Comparison of ENCODE assay signal across 5 cellular contexts in genomic region chr14:22918519-22918808, GRCh38.
DNase-seq lines count a peak whose midpoint lies in the region; ATAC-seq and TF ChIP-seq lines count a peak whose summit lies in the region.

No MANE protein-coding gene starts in this region.

- TF ChIP-seq POLR2A in GM18505 (IDR thresholded peaks at IDR 0.05; ENCODE audit: borderline replicate concordance, extremely low read depth, insufficient read depth, insufficient read length), result no peak

- no peak for DNase-seq in adipocyte (ENCODE audit: low read depth)
- DNase-seq in NCI-H2081 (lab: John Stamatoyannopoulos, UW), result no peak

- H3K4me3 ChIP-seq in adipocyte (ENCODE audit: low read length), result peak overlapping the region; percentile 97
- peak overlapping the region; percentile 89 to 99 for H3K4me3 ChIP-seq in mucosa of rectum (ENCODE audit: low read length in 2 of 2)

- H3K9me3 ChIP-seq in adipocyte (ENCODE audit: control insufficient read depth, low read length) (no peaks in the 10 kb centered on the region), mucosa of rectum (ENCODE audit: control insufficient read depth in 2 of 2, low read length in 2 of 2) (no peaks in the 10 kb centered on the region)

- H3K9ac ChIP-seq in adipocyte (ENCODE audit: low read length) (peak overlapping the region; percentile 91), mucosa of rectum (ENCODE audit: low read depth in 1 of 2, low read length in 2 of 2) (peak overlapping the region; percentile 99)

- ATAC-seq in HG03025 (IDR thresholded peaks at IDR 0.05; ENCODE audit: low FRiP score, unreplicated experiment) (peak; percentile 3), GM18505 (IDR thresholded peaks at IDR 0.05; ENCODE audit: unreplicated experiment) (no peak)

- H3K36me3 ChIP-seq in adipocyte (ENCODE audit: control insufficient read depth, insufficient read depth, low read length, severe bottlenecking) (peaks cover 33% of the 10 kb centered on the region), mucosa of rectum (ENCODE audit: control insufficient read depth in 2 of 2, insufficient read depth in 2 of 2, low read length in 2 of 2) (peaks cover 22 to 30% of the 10 kb centered on the region in 2 donors)

- peaks cover 25% of the 10 kb centered on the region for H3K4me1 ChIP-seq in adipocyte (ENCODE audit: control insufficient read depth, insufficient read depth, low read length)
- peaks cover 9 to 13% of the 10 kb centered on the region in 2 donors for H3K4me1 ChIP-seq in mucosa of rectum (ENCODE audit: control insufficient read depth in 2 of 2, insufficient read depth in 2 of 2, low read length in 2 of 2)

- H3K27me3 ChIP-seq in adipocyte (replicated peaks; ENCODE audit: control insufficient read depth, insufficient read depth, low read length), result no peaks in the 10 kb centered on the region
- H3K27me3 ChIP-seq in mucosa of rectum (ENCODE audit: control insufficient read depth in 2 of 2, insufficient read depth in 2 of 2, low read length in 2 of 2), result no peaks in the 10 kb centered on the region

- peak overlapping the region; percentile 94 to 97 for H3K27ac ChIP-seq in mucosa of rectum (ENCODE audit: low read depth in 2 of 2, low read length in 2 of 2)
